10 cellular contexts compared by ENCODE assay signal in the genomic region with DNA sequence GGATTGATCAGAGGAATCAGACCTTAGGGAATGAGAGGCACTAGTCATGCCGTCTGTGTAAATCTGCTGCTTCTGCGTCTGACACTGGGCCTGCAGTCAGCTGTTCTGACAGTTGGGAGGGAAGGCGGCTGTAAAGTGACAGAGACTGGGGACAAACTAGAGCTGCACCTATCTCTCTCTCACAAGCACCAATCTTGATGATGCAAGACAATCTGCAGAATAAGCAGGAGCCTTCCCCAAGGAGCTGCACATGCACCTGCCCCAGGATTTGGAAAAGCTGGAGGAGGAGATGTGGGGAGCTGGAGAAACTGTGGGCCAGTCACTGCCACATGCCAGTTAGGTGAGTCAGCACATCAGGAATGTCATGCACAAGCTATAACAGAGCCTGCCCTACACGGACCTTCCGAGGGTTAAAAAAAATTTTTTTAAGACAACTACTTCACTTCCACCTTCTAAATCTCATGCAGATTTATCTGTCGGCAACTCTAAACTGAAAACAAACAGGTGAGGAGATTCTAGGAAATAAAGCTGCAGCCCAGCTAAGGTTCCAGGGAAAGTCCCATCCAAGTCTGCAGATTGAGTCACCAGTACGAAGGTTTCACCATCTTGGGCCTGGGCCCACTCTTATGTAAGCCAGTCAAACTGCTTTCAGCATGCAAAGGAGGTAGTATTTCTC. TPM values are rescaled to one million over a fixed set of nuclear protein-coding genes. Genes with fewer than 3 reads are reported as not detected.
DNase-seq lines count a peak whose midpoint lies in the region; ATAC-seq and TF ChIP-seq lines count a peak whose summit lies in the region.
"Had no signal": no experiment of that assay in that cellular context is flagged by ENCODE, and none has a peak within 500 bp of the region (broad histone marks: within the 10 kb centered on the region; RNA-seq: fewer than 3 reads in every experiment).

No MANE protein-coding gene starts in this region.

- H3K4me1 ChIP-seq in SJCRH30 (peaks cover 67% of the 10 kb centered on the region), prostate gland (replicated peaks) (no peaks in the 10 kb centered on the region)

- H3K27me3 ChIP-seq in SJCRH30 (no peaks in the 10 kb centered on the region), prostate gland (replicated peaks; ENCODE audit: insufficient read depth) (no peaks in the 10 kb centered on the region)

- intact Hi-C loops in prostate gland (cut with DNase I), result no loop called here

- H3K36me3 ChIP-seq in SJCRH30 (no peaks in the 10 kb centered on the region), prostate gland (no peaks in the 10 kb centered on the region)

- no peaks in the 10 kb centered on the region for H3K9me3 Mint-ChIP-seq in T-cell

- no peaks in the 10 kb centered on the region for H3K36me3 Mint-ChIP-seq in T-cell

- WGBS in prostate gland, result 45% methylated on average over 7 of the region's 7 CpGs

- no peak for TF ChIP-seq CTCF in prostate gland (IDR thresholded peaks at IDR 0.05)

- no peak overlapping the region for H3K27ac Mint-ChIP-seq in T-cell

- H3K27ac ChIP-seq in SJCRH30 (peak overlapping the region; percentile 58), prostate gland (no peak overlapping the region)
- H3K27ac ChIP-seq: VCaP had no signal

- H3K4me3 ChIP-seq in SJCRH30 (no peak overlapping the region), prostate gland (no peak overlapping the region)
- H3K4me3 ChIP-seq: K562 had no signal

- H3K4me3 Mint-ChIP-seq in T-cell, result no peak overlapping the region

- no peaks in the 10 kb centered on the region for H3K4me1 Mint-ChIP-seq in T-cell

- peaks cover 16 to 35% of the 10 kb centered on the region in 2 donors for H3K27me3 Mint-ChIP-seq in T-cell

- POLR2A ChIA-PET in T-cell (lab: Charles Lee), result no interaction called here

- TF ChIP-seq POLR2A in prostate gland (IDR thresholded peaks at IDR 0.05), result no peak

- H3K9me3 ChIP-seq in SJCRH30 (replicated peaks) (no peaks in the 10 kb centered on the region), prostate gland (no peaks in the 10 kb centered on the region)

- CTCF ChIA-PET in T-cell (lab: Charles Lee), result no interaction called here

- DNase-seq in ELF-1 (ENCODE audit: low read depth, low spot score), result peak; percentile 74
- peak; percentile 70 to 73 for DNase-seq in SJCRH30
- peak; percentile 47 for DNase-seq in glomerular endothelial cell (ENCODE audit: extremely low read depth, low read depth, low spot score)
- peak; percentile 65 for DNase-seq in prostate gland (ENCODE audit: low spot score)
- DNase-seq in T-cell, result no peak
- no peak for DNase-seq in MV-4-11 (lab: John Stamatoyannopoulos, UW)
- DNase-seq in activated naive CD4-positive, alpha-beta T cell treated with anti-CD3 and anti-CD28 coated beads, Interleukin-2, amount 50 U/mL, for 16 hours, result no peak

- ATAC-seq in T-cell (replicated peaks in 1 of 4), result no peak
- no peak for ATAC-seq in GM21526 (IDR thresholded peaks at IDR 0.05; ENCODE audit: low FRiP score, unreplicated experiment)
- ATAC-seq: K562 had no signal

RNA-seq across cellular contexts. Expression of a gene that starts 39.2 kb away (rescaled TPM):
- 0.08 TPM in 1 of 2 replicates, not detected in the other for total RNA-seq in SJCRH30 (2014; rRNA removed; shearing (Covaris generic))
- not detected in 2 replicates for total RNA-seq in glomerular endothelial cell
- under 1 TPM; 0.27 to 0.91 TPM for total RNA-seq in prostate gland
- not detected for total RNA-seq in T-cell
- total RNA-seq: K562 had no signal

Comparison
In these comparisons a context has a peak if more than half of its experiments do, and no peak if none do; other contexts are left out.
1. DNase-seq: peak in ELF-1 (single experiment), SJCRH30 (2 of 2), glomerular endothelial cell (single experiment) and prostate gland (single experiment); none in T-cell (0 of 34), MV-4-11 (single experiment) and activated naive CD4-positive, alpha-beta T cell treated with anti-CD3 and anti-CD28 coated beads, Interleukin-2, amount 50 U/mL, for 16 hours (single experiment).